8 cellular contexts compared by ENCODE assay signal in genomic region chr9:98806394-98807069, GRCh38. TPM values are rescaled to one million over a fixed set of nuclear protein-coding genes. Genes with fewer than 3 reads are reported as not detected.
DNase-seq lines count a peak whose midpoint lies in the region; TF ChIP-seq lines count a peak whose summit lies in the region.

No MANE protein-coding gene starts in this region.

- no peak overlapping the region for H3K56ac ChIP-seq in H9 (ENCODE audit: insufficient read length, low read depth, low read length)

- H2BK12ac ChIP-seq in H9 (ENCODE audit: insufficient read length, low read depth, low read length) = no peak overlapping the region

- TF ChIP-seq CTCF in AG04450 (IDR thresholded peaks at IDR 0.05; ENCODE audit: low read depth, low read length) (peak; percentile 38), H9 (conservative IDR thresholded peaks at IDR 0.05) (no peak), ascending aorta (IDR thresholded peaks at IDR 0.05) (peak in 1 of 3 experiments; percentile 19)

- H3K9me3 ChIP-seq in AG04450 (ENCODE audit: control insufficient read depth, insufficient read depth, low read length) (no peaks in the 10 kb centered on the region; the same call in 1 of the 2 replicates), H9 (ENCODE audit: control insufficient read depth, low read depth, low read length) (no peaks in the 10 kb centered on the region), ascending aorta (no peaks in the 10 kb centered on the region), mucosa of rectum (ENCODE audit: control insufficient read depth in 2 of 2, low read length in 2 of 2) (no peaks in the 10 kb centered on the region)

- H3K9me3 Mint-ChIP-seq in H9 = no peaks in the 10 kb centered on the region

- H3K4ac ChIP-seq in H9 (ENCODE audit: low read depth, low read length) = no peak overlapping the region

- H4K91ac ChIP-seq in H9 (ENCODE audit: insufficient read length, low read depth, low read length) = no peak overlapping the region

- H3K27me3 ChIP-seq in AG04450 (ENCODE audit: control insufficient read depth, insufficient read depth, low read length) = peaks cover 23% of the 10 kb centered on the region
- H3K27me3 ChIP-seq in H9 (ENCODE audit: insufficient read depth, low read length) = no peaks in the 10 kb centered on the region
- no peaks in the 10 kb centered on the region for H3K27me3 ChIP-seq in ascending aorta
- no peaks in the 10 kb centered on the region for H3K27me3 ChIP-seq in mucosa of rectum (ENCODE audit: control insufficient read depth in 2 of 2, insufficient read depth in 2 of 2, low read length in 2 of 2)

- H3K4me1 Mint-ChIP-seq in H9 = peaks cover 47 to 59% of the 10 kb centered on the region in 2 experiments

- peaks cover 8% of the 10 kb centered on the region for H3K23me2 ChIP-seq in H9 (ENCODE audit: insufficient read length, low read depth, low read length, poor library complexity, severe bottlenecking)

- H3K4me3 ChIP-seq in AG04450 (ENCODE audit: low read depth, low read length) (no peak overlapping the region), ascending aorta (peak overlapping the region in 1 of 2 donors; percentile 82), mucosa of rectum (ENCODE audit: low read length in 2 of 2) (peak overlapping the region; percentile 71 to 78)

- no peak overlapping the region for H4K8ac ChIP-seq in H9 (replicated peaks; ENCODE audit: insufficient read length, low read depth, low read length)

- H3K18ac ChIP-seq in H9 (ENCODE audit: insufficient read length, low read depth, low read length) = no peak overlapping the region

- H3K14ac ChIP-seq in H9 (ENCODE audit: insufficient read depth, low read length) = no peak overlapping the region

- CTCF ChIA-PET in AG04450 (lab: Charles Lee) = interaction anchor here (0.5 to 3.6 kb wide), 12 partner anchors 11 to 335 kb away, joined by 3 to 20 read pairs (median 3); no protein-coding TSS in a partner anchor

- no peak for DNase-seq in AG04450 (ENCODE audit: low read depth, low spot score)
- no peak for DNase-seq in H9
- DNase-seq in ascending aorta (ENCODE audit: low spot score in 2 of 2) = no peak
- no peak for DNase-seq in ecto neural progenitor cell (ENCODE audit: low spot score)
- no peak for DNase-seq in GOT3 (lab: John Stamatoyannopoulos, UW)
- no peak for DNase-seq in NCI-H510A (lab: John Stamatoyannopoulos, UW)
- no peak for DNase-seq in NCI-H1436 (lab: John Stamatoyannopoulos, UW)

- no peak overlapping the region for H4K5ac ChIP-seq in H9 (ENCODE audit: insufficient read length, low read depth, low read length)

- H3K79me2 ChIP-seq in H9 (ENCODE audit: insufficient read depth, low read length) = no peaks in the 10 kb centered on the region

- H2BK15ac ChIP-seq in H9 (ENCODE audit: low read depth, low read length) = no peak overlapping the region

- H4K20me1 ChIP-seq in H9 (ENCODE audit: control insufficient read depth, insufficient read depth, insufficient read length) = no peaks in the 10 kb centered on the region

- no peak overlapping the region for H2AFZ ChIP-seq in H9 (ENCODE audit: low read length)

- no peaks in the 10 kb centered on the region for H3K36me3 ChIP-seq in ascending aorta
- no peaks in the 10 kb centered on the region for H3K36me3 ChIP-seq in mucosa of rectum (ENCODE audit: control insufficient read depth in 2 of 2, insufficient read depth in 2 of 2, low read length in 2 of 2)

- H3K4me1 ChIP-seq in H9 (ENCODE audit: insufficient read depth, low read length) (no peaks in the 10 kb centered on the region; the same call in 1 of the 2 replicates), ascending aorta (peaks cover 0 to 9% of the 10 kb centered on the region in 2 donors), mucosa of rectum (ENCODE audit: control insufficient read depth in 2 of 2, insufficient read depth in 2 of 2, low read length in 2 of 2) (peaks cover 24 to 55% of the 10 kb centered on the region in 2 donors)

- peaks cover 0 to 8% (median 0%) of the 10 kb centered on the region in 3 experiments; a peak in 1 of 7 replicates for H3K36me3 Mint-ChIP-seq in H9 (ENCODE audit: insufficient read depth in 1 of 3, low read depth in 3 of 3)

- H3K9ac ChIP-seq in H9 (ENCODE audit: extremely low read depth, insufficient read length, low read length) = no peak overlapping the region
- H3K9ac ChIP-seq in mucosa of rectum (ENCODE audit: low read depth in 1 of 2, low read length in 2 of 2) = peak overlapping the region; percentile 18 to 48

- peak overlapping the region; percentile 67 for H3K4me2 ChIP-seq in H9 (ENCODE audit: insufficient read depth, insufficient read length, low read length)

- H3K27ac ChIP-seq in AG04450 (ENCODE audit: low read depth, low read length) (no peak overlapping the region), H9 (ENCODE audit: insufficient read length, low read depth, low read length) (no peak overlapping the region), ascending aorta (peak overlapping the region; percentile 30 to 64), mucosa of rectum (ENCODE audit: low read depth in 2 of 2, low read length in 2 of 2) (peak overlapping the region; percentile 78 to 89)

- H3T11ph ChIP-seq in H9 (ENCODE audit: low read length) = no peak overlapping the region

- H3K27ac Mint-ChIP-seq in H9 = no peak overlapping the region

- peak overlapping the region; percentile 63 to 76; a peak in 3 of 5 replicates for H3K4me3 Mint-ChIP-seq in H9

- WGBS in H9 (ENCODE audit: extremely low coverage, insufficient read length, low lambda C conversion rate) = 100% methylated on average over 2 of the region's 9 CpGs

- H2BK20ac ChIP-seq in H9 (ENCODE audit: low read depth, low read length, poor library complexity, severe bottlenecking) = no peak overlapping the region

- H2BK5ac ChIP-seq in H9 (ENCODE audit: insufficient read length, low read length) = no peak overlapping the region

- POLR2A ChIA-PET in AG04450 (lab: Yijun Ruan, JAX) = no interaction called here

- intact Hi-C loops in ascending aorta (cut with DNase I) = no loop called here

- H3K79me1 ChIP-seq in H9 (ENCODE audit: insufficient read depth, low read depth, low read length, poor library complexity, severe bottlenecking) = no peaks in the 10 kb centered on the region

- H3K23ac ChIP-seq in H9 (ENCODE audit: insufficient read length, low read depth, low read length) = no peak overlapping the region

- H3K27me3 Mint-ChIP-seq in H9 (ENCODE audit: low read depth) = peaks cover 27% of the 10 kb centered on the region

- H2AK5ac ChIP-seq in H9 (ENCODE audit: insufficient read length, low read length) = no peak overlapping the region

- no peak overlapping the region for H2BK120ac ChIP-seq in H9 (ENCODE audit: low read depth, low read length, poor library complexity, severe bottlenecking)

RNA-seq across cellular contexts. Expression of gene GALNT12, which starts 0.9 kb away (rescaled TPM):
- polyA plus RNA-seq in AG04450 (2011; rRNA removed) = 2.8 and 4.2 TPM in 2 replicates
- 1.4 and 1.7 TPM in 2 replicates for polyA minus RNA-seq in AG04450 (2011; rRNA and poly(A)+ RNA removed)
- total RNA-seq in H9 (2021) (18.0 and 18.5 TPM in 2 replicates), ascending aorta (0.53 TPM)

RNA-seq across cellular contexts. Expression of gene ANKS6, which starts 10.2 kb away (rescaled TPM):
- polyA plus RNA-seq in AG04450 (2011; rRNA removed) = 10.5 and 12.4 TPM in 2 replicates
- polyA minus RNA-seq in AG04450 (2011; rRNA and poly(A)+ RNA removed) = 10.4 and 12.1 TPM in 2 replicates
- total RNA-seq in H9 (2021) (44.5 and 46.3 TPM in 2 replicates), ascending aorta (13.0 TPM)

Comparison
In these comparisons a context has a peak if more than half of its experiments do, and no peak if none do; other contexts are left out.
1. H3K27ac ChIP-seq: peak in ascending aorta (2 of 2) and mucosa of rectum (2 of 2); none in AG04450 (single experiment) and H9 (single experiment).
2. RNA of gene GALNT12, which starts 0.9 kb away (total RNA-seq): 18.0 to 18.5 TPM in H9; 0.53 TPM in ascending aorta (single experiment); every median in the first group is over 10 times any median in the second.